12 cellular contexts compared by ENCODE assay signal in the genomic region with DNA sequence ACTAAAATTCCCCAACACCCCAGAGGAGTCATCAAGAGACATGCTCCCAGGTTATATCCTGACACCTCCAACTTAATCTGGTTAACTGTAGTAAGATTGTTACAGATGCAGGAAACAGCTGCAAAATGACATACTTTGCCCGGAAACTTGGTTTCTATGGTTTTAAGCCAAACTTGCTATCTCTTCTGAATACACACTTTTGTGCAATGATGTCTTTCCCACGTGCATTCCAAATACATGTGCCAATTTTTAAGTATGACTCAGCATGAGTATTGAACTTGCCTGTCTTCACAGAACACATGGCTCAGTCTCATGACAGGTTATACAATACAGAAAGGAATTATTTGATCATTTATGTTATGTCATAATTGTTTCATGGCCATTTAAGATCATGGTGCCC.
DNase-seq lines count a peak whose midpoint lies in the region; ATAC-seq and TF ChIP-seq lines count a peak whose summit lies in the region.
"Had no signal": no experiment of that assay in that cellular context is flagged by ENCODE, and none has a peak within 500 bp of the region (broad histone marks: within the 10 kb centered on the region; RNA-seq: fewer than 3 reads in every experiment).

No MANE protein-coding gene starts in this region.

- H3K27ac ChIP-seq in A673 (ENCODE audit: low read depth, low read length, poor library complexity, severe bottlenecking), result no peak overlapping the region
- H3K27ac ChIP-seq: VCaP had no signal

- POLR2A ChIA-PET in A673 (lab: Charles Lee; ENCODE audit: low non-redundant PET), result no interaction called here

- no peaks in the 10 kb centered on the region for H3K36me3 ChIP-seq in A673 (ENCODE audit: insufficient read depth, low read length, poor library complexity, severe bottlenecking)

- no peak overlapping the region for H3K4me3 ChIP-seq in A673 (ENCODE audit: low read depth, low read length, poor library complexity, severe bottlenecking)
- H3K4me3 ChIP-seq in astrocyte of the cerebellum (ENCODE audit: low read depth, low read length), result no peak overlapping the region

- BruUV-seq in A673 (replicated peaks; lab: Mats Ljungman, UMichigan), result no TSS peak

- DNase-seq in A673 (ENCODE audit: low spot score) (peak; percentile 83), HCEC 1CT (peak; percentile 98), astrocyte of the cerebellum (ENCODE audit: low read depth) (peak; percentile 83), glomerular visceral epithelial cell (ENCODE audit: extremely low spot score) (peak; percentile 88), 8988T (no peak), NCI-H1930 (lab: John Stamatoyannopoulos, UW) (no peak)
- DNase-seq: activated gamma-delta T cell treated with Interleukin-2 at 50 U/mL for 16 hours, NCI-H1092 treated with DMSO at 0.1 percent for 48 hours, substantia nigra had no signal

- no peak for ATAC-seq in HG02981 (IDR thresholded peaks at IDR 0.05; ENCODE audit: unreplicated experiment)
- ATAC-seq in GM19324 (IDR thresholded peaks at IDR 0.05; ENCODE audit: low FRiP score, unreplicated experiment), result no peak

- H3K27me3 ChIP-seq in A673 (replicated peaks; ENCODE audit: insufficient read depth, low read depth, low read length, poor library complexity), result no peaks in the 10 kb centered on the region

- TF ChIP-seq CTCF in A673 (conservative IDR thresholded peaks at IDR 0.05; ENCODE audit: low read depth, low read length) (no peak), astrocyte of the cerebellum (IDR thresholded peaks at IDR 0.05; ENCODE audit: low read depth, low read length, missing control alignments) (no peak)

- intact Hi-C loops in A673 (cut with micrococcal nuclease; ENCODE audit: unreplicated experiment), result no loop called here

- no peaks in the 10 kb centered on the region for H3K9me3 ChIP-seq in A673 (ENCODE audit: low read depth, low read length, poor library complexity, severe bottlenecking)

- CTCF ChIA-PET in A673 (lab: Charles Lee), result no interaction called here

- peaks cover 16% of the 10 kb centered on the region for H3K4me1 ChIP-seq in A673 (ENCODE audit: insufficient read depth, low read length, poor library complexity, severe bottlenecking)

- in situ Hi-C loops in astrocyte of the cerebellum (cut with HindIII; ENCODE audit: low sequenced_read_pairs), result no loop called here

Comparison
In these comparisons a context has a peak if more than half of its experiments do, and no peak if none do; other contexts are left out.
1. DNase-seq: peak in A673 (single experiment), HCEC 1CT (single experiment), astrocyte of the cerebellum (single experiment) and glomerular visceral epithelial cell (single experiment); none in 8988T (single experiment) and NCI-H1930 (0 of 2).